Comparison of ENCODE assay signal across 8 cellular contexts in genomic region chr20:36573103-36573797, GRCh38. TPM values are rescaled to one million over a fixed set of nuclear protein-coding genes. Genes with fewer than 3 reads are reported as not detected.
DNase-seq lines count a peak whose midpoint lies in the region; ATAC-seq and TF ChIP-seq lines count a peak whose summit lies in the region.

TSS of gene TGIF2 (plus strand) at chr20:36573597. CDS start at chr20:36578775, 5,178 bp downstream.

- no peaks in the 10 kb centered on the region for H3K36me3 ChIP-seq in right lobe of liver

- peaks cover 0 to 19% (median 4%) of the 10 kb centered on the region in 4 donors for H3K4me1 ChIP-seq in right lobe of liver

- intact Hi-C loops in right lobe of liver (cut with DNase I), result no loop called here

- no peaks in the 10 kb centered on the region for H3K9me3 ChIP-seq in right lobe of liver

- no peaks in the 10 kb centered on the region for H3K27me3 ChIP-seq in right lobe of liver

- no peak for TF ChIP-seq CTCF in right lobe of liver (IDR thresholded peaks at IDR 0.05)

- 0% methylated on average over 24 of the region's 80 CpGs for WGBS in right lobe of liver (ENCODE audit: insufficient coverage, low coverage, low lambda C conversion rate, missing lambda C conversion rate)

- peak; percentile 87 for TF ChIP-seq POLR2A in right lobe of liver (IDR thresholded peaks at IDR 0.05)

- peak within 1 kb of the TSS; percentile 75 to 92 (median 90) for H3K27ac ChIP-seq in right lobe of liver

- peak; percentile 61 for ATAC-seq in GM18511 (IDR thresholded peaks at IDR 0.05; ENCODE audit: unreplicated experiment)
- peak; percentile 40 for ATAC-seq in HG03025 (IDR thresholded peaks at IDR 0.05; ENCODE audit: low FRiP score, unreplicated experiment)
- ATAC-seq in right lobe of liver, result peak; percentile 88 to 95 (median 90)

- DNase-seq in 8988T (peak; percentile 97), NCI-H748 (lab: John Stamatoyannopoulos, UW; ENCODE audit: unreplicated experiment) (peak; percentile 81), dermis blood vessel endothelial cell (peak; percentile 85), right lobe of liver (peak; percentile 87 to 90 (median 89))
- peak; percentile 89 for DNase-seq in activated CD4-positive, alpha-beta T cell treated with anti-CD3 and anti-CD28 coated beads, Interleukin-2, amount 50 U/mL, for 4 hours
- peak; percentile 74 to 83 (median 82) for DNase-seq in stimulated activated CD4-positive, alpha-beta T cell treated with anti-CD3 and anti-CD28 coated beads, TNF-alpha, amount 100 ng/mL, for 1 hour (ENCODE audit: low read depth in 3 of 3, low spot score in 1 of 3)

- H3K4me3 ChIP-seq in right lobe of liver, result peak within 1 kb of the TSS; percentile 69 to 80 (median 78)

RNA-seq across cellular contexts. Expression of gene TGIF2, which starts in this region (rescaled TPM):
- 22.3 and 23.1 TPM in 2 replicates for total RNA-seq in dermis blood vessel endothelial cell
- total RNA-seq in right lobe of liver, result 1 to 10 TPM; 3.2 to 7.8 (median 5.9) TPM

Comparison
In these comparisons a context has a peak if more than half of its experiments do, and no peak if none do; other contexts are left out.
1. Peak in every context shown above with its lines: DNase-seq, ATAC-seq, H3K4me3 ChIP-seq and H3K27ac ChIP-seq.